Comparison of ENCODE assay signal across 1 cellular context in the genomic region with DNA sequence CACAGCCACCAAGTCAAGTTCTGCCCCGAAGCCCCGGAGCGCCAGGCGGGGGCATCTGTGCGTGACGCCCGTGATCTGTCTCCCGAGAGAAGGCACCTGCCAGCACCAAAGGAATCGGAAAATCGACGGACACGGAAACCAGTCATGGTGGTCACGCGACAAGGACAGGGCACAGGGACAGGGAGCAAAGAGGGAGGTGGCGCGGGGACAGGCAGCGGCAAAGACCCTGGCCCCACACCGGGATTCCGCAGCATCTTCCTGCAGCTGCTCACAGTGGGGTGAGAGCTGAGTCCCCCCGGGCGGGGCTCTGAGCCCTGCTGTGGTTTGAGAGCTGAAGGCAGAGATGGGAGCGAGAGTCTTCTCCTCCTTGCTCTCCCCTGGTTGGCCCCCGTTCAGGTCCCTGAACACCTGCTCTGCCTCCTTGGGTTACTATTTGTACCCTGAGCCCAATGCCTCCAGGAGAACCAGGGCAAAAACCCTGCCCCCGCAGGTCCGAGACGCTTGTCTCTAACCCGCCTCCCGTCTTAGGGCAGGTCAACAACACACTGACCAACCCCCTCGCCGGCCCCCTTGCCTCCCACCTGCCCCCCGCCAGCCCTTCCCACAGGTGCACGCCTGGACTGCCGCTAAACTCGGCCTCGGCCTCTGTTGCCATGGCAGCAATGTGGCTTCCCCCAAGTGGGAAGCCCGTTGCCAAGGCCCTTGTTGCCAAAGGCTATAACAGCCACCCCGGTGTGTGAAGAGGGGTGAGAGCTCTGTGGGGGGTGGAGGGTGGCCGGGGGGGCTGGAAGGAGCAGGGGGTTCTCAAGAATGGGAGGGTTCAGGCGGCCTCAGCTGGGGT.
TF ChIP-seq lines count a peak whose summit lies in the region.

No MANE protein-coding gene starts in this region.

TF ChIP-seq in HCT116, 20 proteins besides CTCF, POLR2A, EP300 and RAD21 (continued from another document):
- TF ChIP-seq, protein P1, sequence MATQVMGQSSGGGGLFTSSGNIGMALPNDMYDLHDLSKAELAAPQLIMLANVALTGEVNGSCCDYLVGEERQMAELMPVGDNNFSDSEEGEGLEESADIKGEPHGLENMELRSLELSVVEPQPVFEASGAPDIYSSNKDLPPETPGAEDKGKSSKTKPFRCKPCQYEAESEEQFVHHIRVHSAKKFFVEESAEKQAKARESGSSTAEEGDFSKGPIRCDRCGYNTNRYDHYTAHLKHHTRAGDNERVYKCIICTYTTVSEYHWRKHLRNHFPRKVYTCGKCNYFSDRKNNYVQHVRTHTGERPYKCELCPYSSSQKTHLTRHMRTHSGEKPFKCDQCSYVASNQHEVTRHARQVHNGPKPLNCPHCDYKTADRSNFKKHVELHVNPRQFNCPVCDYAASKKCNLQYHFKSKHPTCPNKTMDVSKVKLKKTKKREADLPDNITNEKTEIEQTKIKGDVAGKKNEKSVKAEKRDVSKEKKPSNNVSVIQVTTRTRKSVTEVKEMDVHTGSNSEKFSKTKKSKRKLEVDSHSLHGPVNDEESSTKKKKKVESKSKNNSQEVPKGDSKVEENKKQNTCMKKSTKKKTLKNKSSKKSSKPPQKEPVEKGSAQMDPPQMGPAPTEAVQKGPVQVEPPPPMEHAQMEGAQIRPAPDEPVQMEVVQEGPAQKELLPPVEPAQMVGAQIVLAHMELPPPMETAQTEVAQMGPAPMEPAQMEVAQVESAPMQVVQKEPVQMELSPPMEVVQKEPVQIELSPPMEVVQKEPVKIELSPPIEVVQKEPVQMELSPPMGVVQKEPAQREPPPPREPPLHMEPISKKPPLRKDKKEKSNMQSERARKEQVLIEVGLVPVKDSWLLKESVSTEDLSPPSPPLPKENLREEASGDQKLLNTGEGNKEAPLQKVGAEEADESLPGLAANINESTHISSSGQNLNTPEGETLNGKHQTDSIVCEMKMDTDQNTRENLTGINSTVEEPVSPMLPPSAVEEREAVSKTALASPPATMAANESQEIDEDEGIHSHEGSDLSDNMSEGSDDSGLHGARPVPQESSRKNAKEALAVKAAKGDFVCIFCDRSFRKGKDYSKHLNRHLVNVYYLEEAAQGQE (IDR thresholded peaks at IDR 0.05; ENCODE audit: low read depth), result no peak
- TF ChIP-seq ZNF274 (IDR thresholded peaks at IDR 0.05; ENCODE audit: low read depth, low read length) (no peak), ELF1 (IDR thresholded peaks at IDR 0.05; ENCODE audit: borderline replicate concordance, low read depth) (no peak), CEBPB (IDR thresholded peaks at IDR 0.05; ENCODE audit: low read depth) (no peak), CBX3 (IDR thresholded peaks at IDR 0.05; ENCODE audit: low read depth) (no peak), EZH2phosphoT487 (IDR thresholded peaks at IDR 0.05; ENCODE audit: borderline replicate concordance) (no peak), ZFX (IDR thresholded peaks at IDR 0.05) (no peak), JUND (IDR thresholded peaks at IDR 0.05) (no peak), EGR1 (IDR thresholded peaks at IDR 0.05; ENCODE audit: low read depth) (no peak), SP1 (IDR thresholded peaks at IDR 0.05; ENCODE audit: low read depth) (no peak), SIN3A (IDR thresholded peaks at IDR 0.05; ENCODE audit: low read depth) (no peak)
- TF ChIP-seq, protein P2, sequence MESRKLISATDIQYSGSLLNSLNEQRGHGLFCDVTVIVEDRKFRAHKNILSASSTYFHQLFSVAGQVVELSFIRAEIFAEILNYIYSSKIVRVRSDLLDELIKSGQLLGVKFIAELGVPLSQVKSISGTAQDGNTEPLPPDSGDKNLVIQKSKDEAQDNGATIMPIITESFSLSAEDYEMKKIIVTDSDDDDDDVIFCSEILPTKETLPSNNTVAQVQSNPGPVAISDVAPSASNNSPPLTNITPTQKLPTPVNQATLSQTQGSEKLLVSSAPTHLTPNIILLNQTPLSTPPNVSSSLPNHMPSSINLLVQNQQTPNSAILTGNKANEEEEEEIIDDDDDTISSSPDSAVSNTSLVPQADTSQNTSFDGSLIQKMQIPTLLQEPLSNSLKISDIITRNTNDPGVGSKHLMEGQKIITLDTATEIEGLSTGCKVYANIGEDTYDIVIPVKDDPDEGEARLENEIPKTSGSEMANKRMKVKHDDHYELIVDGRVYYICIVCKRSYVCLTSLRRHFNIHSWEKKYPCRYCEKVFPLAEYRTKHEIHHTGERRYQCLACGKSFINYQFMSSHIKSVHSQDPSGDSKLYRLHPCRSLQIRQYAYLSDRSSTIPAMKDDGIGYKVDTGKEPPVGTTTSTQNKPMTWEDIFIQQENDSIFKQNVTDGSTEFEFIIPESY (IDR thresholded peaks at IDR 0.05; ENCODE audit: extremely low read depth, insufficient replicate concordance, low read length), result no peak
- TF ChIP-seq, protein P3, sequence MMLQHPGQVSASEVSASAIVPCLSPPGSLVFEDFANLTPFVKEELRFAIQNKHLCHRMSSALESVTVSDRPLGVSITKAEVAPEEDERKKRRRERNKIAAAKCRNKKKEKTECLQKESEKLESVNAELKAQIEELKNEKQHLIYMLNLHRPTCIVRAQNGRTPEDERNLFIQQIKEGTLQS (IDR thresholded peaks at IDR 0.05), result no peak
